In genomic region chr1:28144203-28145135, GRCh38 we compare ENCODE assay signal across 8 cellular contexts. TPM values are rescaled to one million over a fixed set of nuclear protein-coding genes. Genes with fewer than 3 reads are reported as not detected.
DNase-seq lines count a peak whose midpoint lies in the region; ATAC-seq and TF ChIP-seq lines count a peak whose summit lies in the region.

No MANE protein-coding gene starts in this region.

- DNase-seq in activated T-cell treated with anti-CD3 and anti-CD28 coated beads, Interleukin-2, amount 50 U/mL, for 4 hours = no peak
- peak; percentile 11 to 27 (median 20) for DNase-seq in stimulated activated CD4-positive, alpha-beta T cell treated with anti-CD3 and anti-CD28 coated beads, TNF-alpha, amount 100 ng/mL, for 48 hours (ENCODE audit: low read depth in 3 of 3)
- DNase-seq in activated gamma-delta T cell treated with Interleukin-2 at 50 U/mL for 16 hours = no peak
- DNase-seq in HT-29 (ENCODE audit: low spot score) = no peak
- no peak for DNase-seq in hypothalamus (lab: John Stamatoyannopoulos, UW)

- H3K27me3 ChIP-seq in BLaER1 = no peaks in the 10 kb centered on the region

- no peak overlapping the region for H3K4me3 ChIP-seq in BLaER1

- no peak overlapping the region for H3K4me3 Mint-ChIP-seq in activated T-cell treated with anti-CD3 and anti-CD28 coated beads, Interleukin-2, amount 50 U/mL, for 4 hours

- H3K36me3 ChIP-seq in BLaER1 = no peaks in the 10 kb centered on the region

- H3K36me3 Mint-ChIP-seq in activated T-cell treated with anti-CD3 and anti-CD28 coated beads, Interleukin-2, amount 50 U/mL, for 4 hours (ENCODE audit: insufficient read depth) = no peaks in the 10 kb centered on the region

- peaks cover 53% of the 10 kb centered on the region for H3K4me1 ChIP-seq in BLaER1

- no peak overlapping the region for H3K9ac ChIP-seq in BLaER1

- H3K9me3 ChIP-seq in BLaER1 = no peaks in the 10 kb centered on the region

- peak; percentile 29 for TF ChIP-seq POLR2A in GM19099 (IDR thresholded peaks at IDR 0.05; ENCODE audit: extremely low read depth, insufficient read length, low read depth)

- no peaks in the 10 kb centered on the region for H3K27me3 Mint-ChIP-seq in activated T-cell treated with anti-CD3 and anti-CD28 coated beads, Interleukin-2, amount 50 U/mL, for 4 hours (ENCODE audit: low read depth)

- peak; percentile 55 for ATAC-seq in HG03139 (IDR thresholded peaks at IDR 0.05; ENCODE audit: unreplicated experiment)
- peak; percentile 97 to 98 for ATAC-seq in activated T-cell treated with anti-CD3 and anti-CD28 coated beads, Interleukin-2, amount 50 U/mL, for 4 hours

- H4K20me1 ChIP-seq in BLaER1 = no peaks in the 10 kb centered on the region

- H3K9me3 Mint-ChIP-seq in activated T-cell treated with anti-CD3 and anti-CD28 coated beads, Interleukin-2, amount 50 U/mL, for 4 hours = no peaks in the 10 kb centered on the region

- H3K4me1 Mint-ChIP-seq in activated T-cell treated with anti-CD3 and anti-CD28 coated beads, Interleukin-2, amount 50 U/mL, for 4 hours (ENCODE audit: low read depth) = peaks cover 9% of the 10 kb centered on the region

- peak overlapping the region; percentile 6; the same call in 1 of the 2 replicates for H3K4me2 ChIP-seq in BLaER1

- no peak overlapping the region for H3K27ac ChIP-seq in BLaER1

RNA-seq across cellular contexts. Expression of gene PTAFR, which starts 32.0 kb away (rescaled TPM):
- total RNA-seq in activated T-cell treated with anti-CD3 and anti-CD28 coated beads, Interleukin-2, amount 50 U/mL, for 4 hours = 1 to 10 TPM in 2 of 3 donors, under 1 TPM in 1; 0.96 to 3.4 (median 1.3) TPM
- total RNA-seq in HT-29 (2014; rRNA removed; shearing (Covaris generic)) = 0.52 and 0.56 TPM in 2 replicates

RNA-seq across cellular contexts. Expression of gene EYA3, which starts 56.1 kb away (rescaled TPM):
- total RNA-seq in activated T-cell treated with anti-CD3 and anti-CD28 coated beads, Interleukin-2, amount 50 U/mL, for 4 hours = 10 to 100 TPM; 26.6 to 29.6 (median 28.1) TPM
- 4.4 and 6.7 TPM in 2 replicates for total RNA-seq in HT-29 (2014; rRNA removed; shearing (Covaris generic))

Comparison
In these comparisons a context has a peak if more than half of its experiments do, and no peak if none do; other contexts are left out.
1. DNase-seq: peak in stimulated activated CD4-positive, alpha-beta T cell treated with anti-CD3 and anti-CD28 coated beads, TNF-alpha, amount 100 ng/mL, for 48 hours (3 of 3); none in activated T-cell treated with anti-CD3 and anti-CD28 coated beads, Interleukin-2, amount 50 U/mL, for 4 hours (single experiment), activated gamma-delta T cell treated with Interleukin-2 at 50 U/mL for 16 hours (single experiment), HT-29 (single experiment) and hypothalamus (0 of 51).